1 cellular context compared by ENCODE assay signal in the genomic region with DNA sequence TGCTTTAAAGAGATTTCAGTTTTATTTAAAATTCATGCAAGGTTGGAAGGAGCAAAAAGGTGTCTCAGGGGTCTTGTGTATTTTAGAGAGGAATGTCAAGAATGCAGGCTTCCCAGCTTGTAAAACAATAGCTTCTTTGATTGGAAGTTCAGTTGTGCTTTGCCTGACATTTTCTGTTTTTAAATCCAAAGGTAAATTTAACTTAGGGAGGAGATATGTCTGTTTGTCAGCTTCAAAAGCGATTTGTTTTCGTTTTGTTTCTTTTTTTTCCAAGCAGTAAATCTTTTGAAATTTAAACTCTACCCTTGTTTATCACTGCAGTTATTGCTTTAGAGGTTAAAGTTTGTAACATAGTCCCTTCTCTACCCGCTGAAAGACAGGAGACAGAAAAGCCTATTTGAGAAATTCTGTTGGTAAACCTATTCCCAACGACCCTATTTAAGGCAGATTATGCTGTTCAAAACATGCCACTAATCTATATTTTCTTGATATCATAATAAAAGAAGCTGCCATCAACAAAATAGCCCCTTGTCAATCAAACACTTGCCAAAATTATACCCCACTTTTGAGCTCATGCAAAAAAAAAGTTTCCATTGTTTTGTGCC.
A peak's percentile ranks its signal among the peaks of the same experiment; 100 is the strongest.
TF ChIP-seq lines count a peak whose summit lies in the region.

No MANE protein-coding gene starts in this region.

TF ChIP-seq in HepG2, 621 proteins besides CTCF, POLR2A, EP300 and RAD21 (continued from another document and continues in another):
- TF ChIP-seq, protein P1, sequence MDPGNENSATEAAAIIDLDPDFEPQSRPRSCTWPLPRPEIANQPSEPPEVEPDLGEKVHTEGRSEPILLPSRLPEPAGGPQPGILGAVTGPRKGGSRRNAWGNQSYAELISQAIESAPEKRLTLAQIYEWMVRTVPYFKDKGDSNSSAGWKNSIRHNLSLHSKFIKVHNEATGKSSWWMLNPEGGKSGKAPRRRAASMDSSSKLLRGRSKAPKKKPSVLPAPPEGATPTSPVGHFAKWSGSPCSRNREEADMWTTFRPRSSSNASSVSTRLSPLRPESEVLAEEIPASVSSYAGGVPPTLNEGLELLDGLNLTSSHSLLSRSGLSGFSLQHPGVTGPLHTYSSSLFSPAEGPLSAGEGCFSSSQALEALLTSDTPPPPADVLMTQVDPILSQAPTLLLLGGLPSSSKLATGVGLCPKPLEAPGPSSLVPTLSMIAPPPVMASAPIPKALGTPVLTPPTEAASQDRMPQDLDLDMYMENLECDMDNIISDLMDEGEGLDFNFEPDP (CRISPR knock-in tag; conservative IDR thresholded peaks at IDR 0.05): 0 out of 2 replicates have a peak, but pooled peaks have one; percentile 46
- TF ChIP-seq HMG20A (CRISPR knock-in tag; IDR thresholded peaks at IDR 0.05; ENCODE audit: borderline replicate concordance): peak; percentile 98
- TF ChIP-seq MTERF4 (CRISPR knock-in tag; IDR thresholded peaks at IDR 0.05): no peak
- TF ChIP-seq, protein P2, sequence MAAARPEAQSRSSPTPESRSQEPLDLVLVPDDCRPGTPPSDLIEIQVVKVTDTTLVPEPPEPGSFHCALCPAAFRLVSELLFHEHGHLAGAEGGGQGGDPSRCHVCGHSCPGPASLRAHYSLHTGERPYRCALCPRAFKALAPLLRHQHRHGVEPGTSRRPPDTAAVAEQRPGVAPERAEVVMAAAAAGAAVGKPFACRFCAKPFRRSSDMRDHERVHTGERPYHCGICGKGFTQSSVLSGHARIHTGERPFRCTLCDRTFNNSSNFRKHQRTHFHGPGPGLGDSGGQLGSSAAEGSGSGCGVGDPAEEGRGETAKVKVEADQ (CRISPR knock-in tag; IDR thresholded peaks at IDR 0.05; ENCODE audit: borderline replicate concordance): no peak
- TF ChIP-seq, protein P3, sequence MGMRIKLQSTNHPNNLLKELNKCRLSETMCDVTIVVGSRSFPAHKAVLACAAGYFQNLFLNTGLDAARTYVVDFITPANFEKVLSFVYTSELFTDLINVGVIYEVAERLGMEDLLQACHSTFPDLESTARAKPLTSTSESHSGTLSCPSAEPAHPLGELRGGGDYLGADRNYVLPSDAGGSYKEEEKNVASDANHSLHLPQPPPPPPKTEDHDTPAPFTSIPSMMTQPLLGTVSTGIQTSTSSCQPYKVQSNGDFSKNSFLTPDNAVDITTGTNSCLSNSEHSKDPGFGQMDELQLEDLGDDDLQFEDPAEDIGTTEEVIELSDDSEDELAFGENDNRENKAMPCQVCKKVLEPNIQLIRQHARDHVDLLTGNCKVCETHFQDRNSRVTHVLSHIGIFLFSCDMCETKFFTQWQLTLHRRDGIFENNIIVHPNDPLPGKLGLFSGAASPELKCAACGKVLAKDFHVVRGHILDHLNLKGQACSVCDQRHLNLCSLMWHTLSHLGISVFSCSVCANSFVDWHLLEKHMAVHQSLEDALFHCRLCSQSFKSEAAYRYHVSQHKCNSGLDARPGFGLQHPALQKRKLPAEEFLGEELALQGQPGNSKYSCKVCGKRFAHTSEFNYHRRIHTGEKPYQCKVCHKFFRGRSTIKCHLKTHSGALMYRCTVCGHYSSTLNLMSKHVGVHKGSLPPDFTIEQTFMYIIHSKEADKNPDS (CRISPR knock-in tag; IDR thresholded peaks at IDR 0.05): no peak
- peak; percentile 60; the same call in 1 of the 2 replicates for TF ChIP-seq ZNF124 (CRISPR knock-in tag; IDR thresholded peaks at IDR 0.05)
- TF ChIP-seq ASH2L (IDR thresholded peaks at IDR 0.05; ENCODE audit: insufficient read length, low read depth, low read length): peak; percentile 95
- no peak for TF ChIP-seq ZNF883 (CRISPR knock-in tag; IDR thresholded peaks at IDR 0.05; ENCODE audit: not compliant biosample characterization)
- peak; percentile 100 for TF ChIP-seq FOXP4 (CRISPR knock-in tag; IDR thresholded peaks at IDR 0.05)
- no peak; the same call in 1 of the 2 replicates for TF ChIP-seq KLF15 (CRISPR knock-in tag; IDR thresholded peaks at IDR 0.05; ENCODE audit: borderline replicate concordance)
- peak; percentile 78; the same call in 1 of the 2 replicates for TF ChIP-seq MEIS2 (CRISPR knock-in tag; IDR thresholded peaks at IDR 0.05)
- TF ChIP-seq ARNT (IDR thresholded peaks at IDR 0.05): no peak
- peak; percentile 88 for TF ChIP-seq ZNF816 (CRISPR knock-in tag; IDR thresholded peaks at IDR 0.05; ENCODE audit: borderline replicate concordance)
- no peak for TF ChIP-seq CHCHD3 (CRISPR knock-in tag; IDR thresholded peaks at IDR 0.05)
- TF ChIP-seq ZFP1 (CRISPR knock-in tag; IDR thresholded peaks at IDR 0.05): no peak
- TF ChIP-seq ZNF790 (CRISPR knock-in tag; IDR thresholded peaks at IDR 0.05; ENCODE audit: borderline replicate concordance): no peak
- no peak for TF ChIP-seq ZNF563 (CRISPR knock-in tag; IDR thresholded peaks at IDR 0.05)
- no peak for TF ChIP-seq ZNF713 (CRISPR knock-in tag; IDR thresholded peaks at IDR 0.05)
- no peak for TF ChIP-seq NFE2L1 (CRISPR knock-in tag; IDR thresholded peaks at IDR 0.05; ENCODE audit: borderline replicate concordance)
- TF ChIP-seq STAT5B (CRISPR knock-in tag; IDR thresholded peaks at IDR 0.05): peak; percentile 73
- no peak for TF ChIP-seq ZNF781 (CRISPR knock-in tag; IDR thresholded peaks at IDR 0.05; ENCODE audit: borderline replicate concordance, not compliant biosample characterization)
- TF ChIP-seq FOXK1 (CRISPR knock-in tag; IDR thresholded peaks at IDR 0.05; ENCODE audit: borderline replicate concordance, low read depth): peak; percentile 93
- TF ChIP-seq ZNF232 (CRISPR knock-in tag; IDR thresholded peaks at IDR 0.05; ENCODE audit: borderline replicate concordance): no peak
- TF ChIP-seq ZNF878 (CRISPR knock-in tag; IDR thresholded peaks at IDR 0.05): peak; percentile 91; the same call in 1 of the 2 replicates
- peak; percentile 88 for TF ChIP-seq NCOA1 (CRISPR knock-in tag; IDR thresholded peaks at IDR 0.05)
- TF ChIP-seq ZBTB7A (CRISPR knock-in tag; IDR thresholded peaks at IDR 0.05): no peak
- TF ChIP-seq POLR2AphosphoS5 (IDR thresholded peaks at IDR 0.05; ENCODE audit: low read depth, low read length): no peak
- no peak for TF ChIP-seq ZNF558 (CRISPR knock-in tag; IDR thresholded peaks at IDR 0.05; ENCODE audit: borderline replicate concordance)
- TF ChIP-seq, protein P4, sequence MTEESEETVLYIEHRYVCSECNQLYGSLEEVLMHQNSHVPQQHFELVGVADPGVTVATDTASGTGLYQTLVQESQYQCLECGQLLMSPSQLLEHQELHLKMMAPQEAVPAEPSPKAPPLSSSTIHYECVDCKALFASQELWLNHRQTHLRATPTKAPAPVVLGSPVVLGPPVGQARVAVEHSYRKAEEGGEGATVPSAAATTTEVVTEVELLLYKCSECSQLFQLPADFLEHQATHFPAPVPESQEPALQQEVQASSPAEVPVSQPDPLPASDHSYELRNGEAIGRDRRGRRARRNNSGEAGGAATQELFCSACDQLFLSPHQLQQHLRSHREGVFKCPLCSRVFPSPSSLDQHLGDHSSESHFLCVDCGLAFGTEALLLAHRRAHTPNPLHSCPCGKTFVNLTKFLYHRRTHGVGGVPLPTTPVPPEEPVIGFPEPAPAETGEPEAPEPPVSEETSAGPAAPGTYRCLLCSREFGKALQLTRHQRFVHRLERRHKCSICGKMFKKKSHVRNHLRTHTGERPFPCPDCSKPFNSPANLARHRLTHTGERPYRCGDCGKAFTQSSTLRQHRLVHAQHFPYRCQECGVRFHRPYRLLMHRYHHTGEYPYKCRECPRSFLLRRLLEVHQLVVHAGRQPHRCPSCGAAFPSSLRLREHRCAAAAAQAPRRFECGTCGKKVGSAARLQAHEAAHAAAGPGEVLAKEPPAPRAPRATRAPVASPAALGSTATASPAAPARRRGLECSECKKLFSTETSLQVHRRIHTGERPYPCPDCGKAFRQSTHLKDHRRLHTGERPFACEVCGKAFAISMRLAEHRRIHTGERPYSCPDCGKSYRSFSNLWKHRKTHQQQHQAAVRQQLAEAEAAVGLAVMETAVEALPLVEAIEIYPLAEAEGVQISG (CRISPR knock-in tag; IDR thresholded peaks at IDR 0.05): no peak
- TF ChIP-seq MIXL1 (CRISPR knock-in tag; IDR thresholded peaks at IDR 0.05): peak; percentile 78
- no peak for TF ChIP-seq CREB3 (CRISPR knock-in tag; IDR thresholded peaks at IDR 0.05)
- TF ChIP-seq TFDP1 (CRISPR knock-in tag; IDR thresholded peaks at IDR 0.05; ENCODE audit: borderline replicate concordance): no peak
- peak; percentile 59 for TF ChIP-seq ZNF264 (CRISPR knock-in tag; IDR thresholded peaks at IDR 0.05)
- peak; percentile 57; the same call in 1 of the 2 replicates for TF ChIP-seq TFAP4 (IDR thresholded peaks at IDR 0.05; ENCODE audit: borderline replicate concordance, low read depth)
- no peak for TF ChIP-seq ZNF263 (CRISPR knock-in tag; IDR thresholded peaks at IDR 0.05)
- TF ChIP-seq ZNF737 (CRISPR knock-in tag; IDR thresholded peaks at IDR 0.05; ENCODE audit: borderline replicate concordance): no peak
- TF ChIP-seq NKX3-1 (CRISPR knock-in tag; IDR thresholded peaks at IDR 0.05): no peak; the same call in 1 of the 2 replicates
- no peak for TF ChIP-seq ZNF335 (CRISPR knock-in tag; IDR thresholded peaks at IDR 0.05)
- no peak for TF ChIP-seq ZNF598 (CRISPR knock-in tag; IDR thresholded peaks at IDR 0.05; ENCODE audit: borderline replicate concordance)
- no peak for TF ChIP-seq ZZZ3 (CRISPR knock-in tag; IDR thresholded peaks at IDR 0.05; ENCODE audit: borderline replicate concordance)
- 0 out of 2 replicates have a peak, but pooled peaks have one; percentile 67 for TF ChIP-seq HOXD1 (CRISPR knock-in tag; IDR thresholded peaks at IDR 0.05)
- TF ChIP-seq NFKBIZ (CRISPR knock-in tag; IDR thresholded peaks at IDR 0.05): 0 out of 2 replicates have a peak, but pooled peaks have one; percentile 30
- TF ChIP-seq HOXA5 (CRISPR knock-in tag; IDR thresholded peaks at IDR 0.05): no peak
- TF ChIP-seq ONECUT2 (CRISPR knock-in tag; IDR thresholded peaks at IDR 0.05): peak; percentile 4; the same call in 1 of the 2 replicates
- no peak for TF ChIP-seq KDM5B (CRISPR knock-in tag; IDR thresholded peaks at IDR 0.05; ENCODE audit: borderline replicate concordance)
- no peak for TF ChIP-seq GLI4 (CRISPR knock-in tag; IDR thresholded peaks at IDR 0.05; ENCODE audit: borderline replicate concordance)
- TF ChIP-seq ATF5 (CRISPR knock-in tag; IDR thresholded peaks at IDR 0.05; ENCODE audit: low read depth): no peak
- no peak for TF ChIP-seq ZNF776 (CRISPR knock-in tag; IDR thresholded peaks at IDR 0.05)
- TF ChIP-seq NR2F6 (IDR thresholded peaks at IDR 0.05): peak; percentile 96
- peak; percentile 93 for TF ChIP-seq NR2F6 (CRISPR knock-in tag; IDR thresholded peaks at IDR 0.05)
- peak; percentile 98 for TF ChIP-seq SIX1 (CRISPR knock-in tag; IDR thresholded peaks at IDR 0.05; ENCODE audit: borderline replicate concordance)
- TF ChIP-seq EED (CRISPR knock-in tag; IDR thresholded peaks at IDR 0.05): no peak
- peak; percentile 98 for TF ChIP-seq CREM (IDR thresholded peaks at IDR 0.05)
- TF ChIP-seq CREM (CRISPR knock-in tag; IDR thresholded peaks at IDR 0.05): no peak
- TF ChIP-seq FOXK2 (IDR thresholded peaks at IDR 0.05): peak; percentile 93; the same call in 1 of the 2 replicates
- TF ChIP-seq MTF1 (CRISPR knock-in tag; IDR thresholded peaks at IDR 0.05): no peak
